27 cellular contexts compared by ENCODE assay signal in genomic region chr4:24164797-24165196, GRCh38.
DNase-seq lines count a peak whose midpoint lies in the region; ATAC-seq, FAIRE-seq and TF ChIP-seq lines count a peak whose summit lies in the region.
"Had no signal": no experiment of that assay in that cellular context is flagged by ENCODE, and none has a peak within 500 bp of the region (broad histone marks: within the 10 kb centered on the region; RNA-seq: fewer than 3 reads in every experiment).

No MANE protein-coding gene starts in this region.

- no peaks in the 10 kb centered on the region for H3K36me3 Mint-ChIP-seq in neural progenitor cell
- H3K36me3 Mint-ChIP-seq: CD14-positive monocyte; CD4-positive, alpha-beta memory T cell; CD4-positive, CD25-positive, alpha-beta regulatory T cell; CD8-positive, alpha-beta memory T cell had no signal

- H3K9me3 Mint-ChIP-seq in neural progenitor cell = no peaks in the 10 kb centered on the region

- H3K9me1 ChIP-seq in K562 (ENCODE audit: control insufficient read depth, insufficient read depth, low read length) = no peaks in the 10 kb centered on the region

- no peaks in the 10 kb centered on the region for H3K27me3 ChIP-seq in HepG2 (ENCODE audit: control insufficient read depth in 1 of 2, insufficient read depth in 2 of 2, low read length in 2 of 2)
- H3K27me3 ChIP-seq in right lobe of liver = no peaks in the 10 kb centered on the region
- no peaks in the 10 kb centered on the region for H3K27me3 ChIP-seq in MM.1S (replicated peaks; ENCODE audit: insufficient read depth, low read length)
- no peaks in the 10 kb centered on the region for H3K27me3 ChIP-seq in K562 (ENCODE audit: control insufficient read depth in 2 of 2, insufficient read depth in 2 of 2, low read length in 2 of 2)
- H3K27me3 ChIP-seq in neural progenitor cell = no peaks in the 10 kb centered on the region
- H3K27me3 ChIP-seq: BLaER1 had no signal

- H3K4me1 Mint-ChIP-seq in neural progenitor cell = peaks cover 14% of the 10 kb centered on the region
- H3K4me1 Mint-ChIP-seq: CD14-positive monocyte; CD4-positive, alpha-beta memory T cell; CD4-positive, CD25-positive, alpha-beta regulatory T cell; CD8-positive, alpha-beta memory T cell had no signal

- no peak for FAIRE-seq in HepG2 (lab: Jason Lieb, UNC)
- FAIRE-seq in K562 (lab: Jason Lieb, UNC) = no peak
- FAIRE-seq: GM12878, GM12892, GM19239 had no signal

- in situ Hi-C loops in HepG2 (cut with HindIII; ENCODE audit: extremely low pct_ligation_motif_present, low pct_unique_long_range_greater_than_20kb) (no loop called here), K562 (cut with MboI) (no loop called here), GM13977 (cut with MboI; ENCODE audit: low pct_unique_long_range_greater_than_20kb, low sequenced_read_pairs, unreplicated experiment) (no loop called here)

- H3K9me3 ChIP-seq in HepG2 (ENCODE audit: low read length) (no peaks in the 10 kb centered on the region), right lobe of liver (no peaks in the 10 kb centered on the region), MM.1S (replicated peaks; ENCODE audit: insufficient read depth, low read length) (no peaks in the 10 kb centered on the region), K562 (replicated peaks; ENCODE audit: control insufficient read depth, insufficient read depth, low read depth, low read length) (no peaks in the 10 kb centered on the region), neural progenitor cell (ENCODE audit: low read depth) (no peaks in the 10 kb centered on the region)
- H3K9me3 ChIP-seq: BE2C, BLaER1 had no signal

- no peak overlapping the region for H2AFZ ChIP-seq in HepG2 (ENCODE audit: low read length)
- no peak overlapping the region for H2AFZ ChIP-seq in MM.1S (ENCODE audit: low read length)
- no peak overlapping the region for H2AFZ ChIP-seq in K562 (ENCODE audit: low read depth, low read length)
- H2AFZ ChIP-seq in neural progenitor cell (replicated peaks) = no peak overlapping the region

- H3K4me1 ChIP-seq in HepG2 (ENCODE audit: insufficient read depth, low read length) (no peaks in the 10 kb centered on the region), right lobe of liver (no peaks in the 10 kb centered on the region), MM.1S (ENCODE audit: low read length) (peaks cover 64% of the 10 kb centered on the region), K562 (replicated peaks in 1 of 2; ENCODE audit: control insufficient read depth in 2 of 2, insufficient read depth in 2 of 2, low read length in 2 of 2) (no peaks in the 10 kb centered on the region), neural progenitor cell (no peaks in the 10 kb centered on the region)
- H3K4me1 ChIP-seq: BE2C, BLaER1 had no signal

- POLR2A ChIA-PET in HepG2 (lab: Yijun Ruan, JAX) (no interaction called here), K562 (lab: Yijun Ruan, JAX) (no interaction called here)

- TF ChIP-seq EP300 in HepG2 (IDR thresholded peaks at IDR 0.05; ENCODE audit: low read depth in 2 of 2, low read length in 2 of 2) (no peak), HepG2 (CRISPR knock-in tag; IDR thresholded peaks at IDR 0.05; ENCODE audit: borderline replicate concordance) (no peak), K562 (IDR thresholded peaks at IDR 0.05; ENCODE audit: low read length) (no peak)

- H3K27ac ChIP-seq in HepG2 (ENCODE audit: extremely low read length, insufficient read depth, low read length) = no peak overlapping the region
- H3K27ac ChIP-seq in right lobe of liver = no peak overlapping the region
- H3K27ac ChIP-seq in MM.1S (ENCODE audit: low read length) = peak overlapping the region; percentile 42; the same call in 1 of the 2 replicates
- no peak overlapping the region for H3K27ac ChIP-seq in K562 (ENCODE audit: extremely low read depth, low read depth, low read length)
- no peak overlapping the region for H3K27ac ChIP-seq in neural progenitor cell
- H3K27ac ChIP-seq: 22Rv1, BLaER1 had no signal

- TF ChIP-seq RAD21 in HepG2 (CRISPR knock-in tag; IDR thresholded peaks at IDR 0.05) (no peak), K562 (CRISPR knock-in tag; conservative IDR thresholded peaks at IDR 0.05 in 1 of 2, IDR thresholded peaks at IDR 0.05 in 1 of 2) (no peak)

- ATAC-seq in HepG2 (no peak), right lobe of liver (no peak), K562 (no peak), HG03139 (IDR thresholded peaks at IDR 0.05; ENCODE audit: unreplicated experiment) (no peak), HG02870 (IDR thresholded peaks at IDR 0.05; ENCODE audit: unreplicated experiment) (no peak)
- ATAC-seq: GM12878 had no signal

- TF ChIP-seq POLR2A in HepG2 (IDR thresholded peaks at IDR 0.05; ENCODE audit: insufficient read depth in 1 of 2, low read depth in 2 of 2, low read length in 2 of 2) (no peak), right lobe of liver (IDR thresholded peaks at IDR 0.05) (no peak), K562 (conservative IDR thresholded peaks at IDR 0.05) (no peak)

- no peak overlapping the region for H3K4me3 ChIP-seq in HepG2 (replicated peaks in 1 of 3; ENCODE audit: insufficient read depth in 1 of 3, low read depth in 2 of 3, low read length in 3 of 3)
- no peak overlapping the region for H3K4me3 ChIP-seq in right lobe of liver
- no peak overlapping the region for H3K4me3 ChIP-seq in MM.1S (ENCODE audit: low read length)
- H3K4me3 ChIP-seq in K562 = no peak overlapping the region
- H3K4me3 ChIP-seq in neural progenitor cell = no peak overlapping the region
- H3K4me3 ChIP-seq: BLaER1, GM12878 had no signal

- H3K9ac ChIP-seq in HepG2 (ENCODE audit: insufficient read depth, low read depth, low read length) (no peak overlapping the region), MM.1S (ENCODE audit: low read length) (no peak overlapping the region), K562 (ENCODE audit: insufficient read depth in 1 of 2, low read depth in 2 of 2, low read length in 2 of 2) (no peak overlapping the region), neural progenitor cell (no peak overlapping the region)
- H3K9ac ChIP-seq: BLaER1 had no signal

- H3K79me2 ChIP-seq in HepG2 (ENCODE audit: insufficient read depth, low read length) (no peaks in the 10 kb centered on the region), MM.1S (ENCODE audit: low read length) (no peaks in the 10 kb centered on the region), K562 (ENCODE audit: control insufficient read depth, insufficient read depth, low read length) (no peaks in the 10 kb centered on the region), neural progenitor cell (ENCODE audit: low read depth) (no peaks in the 10 kb centered on the region)

- H3K4me2 ChIP-seq in HepG2 (ENCODE audit: low read depth, low read length) (no peak overlapping the region), MM.1S (ENCODE audit: low read depth, low read length) (no peak overlapping the region), K562 (ENCODE audit: insufficient read depth, low read length) (no peak overlapping the region), neural progenitor cell (no peak overlapping the region)
- H3K4me2 ChIP-seq: BLaER1 had no signal

- DNase-seq in HepG2 (ENCODE audit: low spot score) (no peak), right lobe of liver (no peak), MM.1S (no peak), K562 (ENCODE audit: extremely low read depth in 1 of 4, low spot score in 3 of 4) (no peak), neural progenitor cell (ENCODE audit: low spot score) (no peak), GM13977 (ENCODE audit: low spot score) (no peak)
- DNase-seq: ACHN; BE2C; C1 segment of cervical spinal cord; CD4-positive, alpha-beta memory T cell; CD4-positive, CD25-positive, alpha-beta regulatory T cell; CD8-positive, alpha-beta memory T cell; COR-L47; DMS 273 treated with DMSO at 0.1 percent for 48 hours; DMS153; DMS79; DND-41; EL; GDM1 had no signal

- no peaks in the 10 kb centered on the region for H3K36me3 ChIP-seq in HepG2 (replicated peaks in 1 of 2; ENCODE audit: control insufficient read depth in 1 of 2, insufficient read depth in 2 of 2, low read length in 2 of 2)
- no peaks in the 10 kb centered on the region for H3K36me3 ChIP-seq in right lobe of liver
- H3K36me3 ChIP-seq in MM.1S (replicated peaks; ENCODE audit: insufficient read depth, low read length) = no peaks in the 10 kb centered on the region
- no peaks in the 10 kb centered on the region for H3K36me3 ChIP-seq in K562 (ENCODE audit: control insufficient read depth, insufficient read depth, low read length)
- no peaks in the 10 kb centered on the region for H3K36me3 ChIP-seq in neural progenitor cell
- H3K36me3 ChIP-seq: BE2C, BLaER1 had no signal

- peak overlapping the region; percentile 9 for H3K27ac Mint-ChIP-seq in neural progenitor cell
- H3K27ac Mint-ChIP-seq: CD14-positive monocyte; CD4-positive, alpha-beta memory T cell; CD4-positive, CD25-positive, alpha-beta regulatory T cell; CD8-positive, alpha-beta memory T cell had no signal

- CTCF ChIA-PET in HepG2 (lab: Yijun Ruan, JAX; ENCODE audit: low intra/inter-chr PET ratio, low total read pairs) (no interaction called here), K562 (lab: Yijun Ruan, JAX; ENCODE audit: low intra/inter-chr PET ratio) (no interaction called here)

- intact Hi-C loops in HepG2 (cut with micrococcal nuclease; ENCODE audit: unreplicated experiment) = no loop called here
- intact Hi-C loops in right lobe of liver (cut with DNase I) = no loop called here
- intact Hi-C loops in K562 (cut with micrococcal nuclease) = no loop called here

- H3K9me2 ChIP-seq in MM.1S (replicated peaks; ENCODE audit: insufficient read depth, low read length) = no peaks in the 10 kb centered on the region

- peaks cover 33% of the 10 kb centered on the region for H3F3A ChIP-seq in MM.1S (ENCODE audit: insufficient read depth, low read length)
- no peaks in the 10 kb centered on the region for H3F3A ChIP-seq in neural progenitor cell (ENCODE audit: low read depth)

- BruUV-seq in HepG2 (replicated peaks; lab: Mats Ljungman, UMichigan) (no TSS peak), K562 (replicated peaks; lab: Mats Ljungman, UMichigan) (no TSS peak)

- WGBS in HepG2 (ENCODE audit: low lambda C conversion rate) = 2% methylated on average over 3 of the region's 3 CpGs
- WGBS in right lobe of liver (ENCODE audit: insufficient coverage, low coverage, low lambda C conversion rate, missing lambda C conversion rate) = 64% methylated on average over 3 of the region's 3 CpGs
- 0% methylated on average over 3 of the region's 3 CpGs for WGBS in K562 (ENCODE audit: insufficient coverage, low coverage, missing lambda C conversion rate)

- H3K4me3 Mint-ChIP-seq in neural progenitor cell = no peak overlapping the region
- H3K4me3 Mint-ChIP-seq: CD14-positive monocyte; CD4-positive, alpha-beta memory T cell; CD4-positive, CD25-positive, alpha-beta regulatory T cell; CD8-positive, alpha-beta memory T cell had no signal

- peaks cover 3% of the 10 kb centered on the region for H3K27me3 Mint-ChIP-seq in neural progenitor cell (ENCODE audit: insufficient read depth, low read depth)
- H3K27me3 Mint-ChIP-seq: CD8-positive, alpha-beta memory T cell had no signal

- no peak for TF ChIP-seq CTCF in HepG2 (CRISPR knock-in tag; IDR thresholded peaks at IDR 0.05)
- no peak for TF ChIP-seq CTCF in right lobe of liver (IDR thresholded peaks at IDR 0.05)
- no peak for TF ChIP-seq CTCF in MM.1S (IDR thresholded peaks at IDR 0.05; ENCODE audit: low read length)
- no peak for TF ChIP-seq CTCF in K562 (IDR thresholded peaks at IDR 0.05 in 2 of 3, conservative IDR thresholded peaks at IDR 0.05 in 1 of 3; ENCODE audit: insufficient read depth in 2 of 3, low read depth in 1 of 3, low read length in 3 of 3)
- no peak for TF ChIP-seq CTCF in neural progenitor cell (IDR thresholded peaks at IDR 0.05)
- no peak for TF ChIP-seq CTCF in GM13977 (IDR thresholded peaks at IDR 0.05; ENCODE audit: extremely low read depth, insufficient read depth, missing control alignments)

- H4K20me1 ChIP-seq in HepG2 (ENCODE audit: insufficient read depth, low read length) = no peaks in the 10 kb centered on the region
- H4K20me1 ChIP-seq in MM.1S (ENCODE audit: insufficient read depth, low read length) = no peaks in the 10 kb centered on the region
- H4K20me1 ChIP-seq in K562 (replicated peaks; ENCODE audit: control insufficient read depth, insufficient read depth, low read length) = no peaks in the 10 kb centered on the region
- H4K20me1 ChIP-seq in neural progenitor cell (ENCODE audit: low read depth) = no peaks in the 10 kb centered on the region
- H4K20me1 ChIP-seq: BLaER1 had no signal

Comparison
In these comparisons a context has a peak if more than half of its experiments do, and no peak if none do; other contexts are left out.
1. Of the 241 proteins assayed by ChIP-seq in both HepG2 and K562: peak only in HepG2: MAFK; only in K562: MAFG; in both: MAFF; in neither: 238.